1 cellular context compared by ENCODE assay signal in the genomic region with DNA sequence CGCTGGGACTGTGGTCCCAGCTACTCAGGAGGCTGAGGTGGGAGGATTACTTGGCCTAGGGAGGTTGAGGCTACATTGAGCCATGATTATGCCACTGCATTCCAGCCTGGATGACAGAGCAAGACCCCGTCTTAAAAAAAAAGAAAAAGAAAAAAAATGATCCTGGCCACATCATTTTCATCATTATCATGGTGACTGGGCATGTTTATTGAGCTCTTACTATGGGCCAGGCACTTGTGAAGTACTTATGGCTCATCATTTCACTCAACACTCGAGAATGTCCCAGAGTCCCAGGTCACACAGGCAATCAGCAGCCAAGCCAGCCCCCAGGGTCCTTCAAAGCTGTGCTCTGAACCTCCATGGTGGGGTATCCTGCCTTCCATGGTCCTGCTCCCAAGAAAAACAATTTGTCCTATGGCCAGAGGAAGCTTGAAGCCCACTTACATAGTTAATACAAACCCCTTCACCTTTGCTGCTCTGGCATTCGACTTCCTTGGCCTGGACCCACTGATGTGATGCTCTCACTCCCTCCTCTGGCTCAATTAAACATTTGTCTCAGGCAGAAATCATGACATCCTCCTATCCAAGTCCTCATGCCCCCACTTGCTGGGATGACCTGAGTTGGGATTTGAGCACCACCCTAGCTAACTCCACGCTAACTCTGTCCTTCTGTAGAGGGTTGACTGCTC.
TF ChIP-seq lines count a peak whose summit lies in the region.

No MANE protein-coding gene starts in this region.

TF ChIP-seq in HCT116, 20 proteins besides CTCF, POLR2A, EP300 and RAD21:
- no peak for TF ChIP-seq FOSL1 (IDR thresholded peaks at IDR 0.05; ENCODE audit: low read depth)
- no peak for TF ChIP-seq EGR1 (IDR thresholded peaks at IDR 0.05; ENCODE audit: low read depth)
